Comparison of ENCODE assay signal across 9 cellular contexts in the genomic region with DNA sequence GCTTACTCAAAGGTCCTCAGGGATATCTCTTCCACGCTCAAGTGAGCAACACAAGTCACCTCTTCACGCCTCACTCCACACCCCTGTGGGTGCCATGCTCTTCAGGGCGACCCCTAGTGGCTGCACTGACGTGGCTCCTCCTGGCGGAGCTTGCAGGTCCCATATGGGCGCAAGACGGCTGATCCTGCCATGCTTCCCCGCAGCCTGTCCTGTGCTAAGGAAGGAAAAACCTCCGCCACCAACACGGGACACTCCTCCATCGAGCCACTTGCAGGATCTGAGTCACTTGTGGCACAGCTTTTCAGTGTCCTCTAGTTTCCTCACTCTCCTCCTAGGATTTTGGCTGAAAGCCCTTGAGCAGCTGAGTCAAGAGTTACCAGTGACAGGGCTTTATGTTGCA.
DNase-seq lines count a peak whose midpoint lies in the region; ATAC-seq and TF ChIP-seq lines count a peak whose summit lies in the region.
"Had no signal": no experiment of that assay in that cellular context is flagged by ENCODE, and none has a peak within 500 bp of the region (broad histone marks: within the 10 kb centered on the region; RNA-seq: fewer than 3 reads in every experiment).

No MANE protein-coding gene starts in this region.

- H3K36me3 ChIP-seq in OCI-LY1 (ENCODE audit: insufficient read depth, low read length), result peaks cover 6% of the 10 kb centered on the region; the same call in 1 of the 2 replicates
- no peaks in the 10 kb centered on the region for H3K36me3 ChIP-seq in fibroblast of lung (ENCODE audit: control insufficient read depth, insufficient read depth, low read length)
- H3K36me3 ChIP-seq: neutrophil had no signal

- peaks cover 3% of the 10 kb centered on the region for H3K4me1 ChIP-seq in OCI-LY1 (ENCODE audit: insufficient read depth, low read length, severe bottlenecking)
- H3K4me1 ChIP-seq in fibroblast of lung (ENCODE audit: control insufficient read depth, extremely low read depth, insufficient read depth, low read length), result no peaks in the 10 kb centered on the region

- no peak for ATAC-seq in esophagus mucosa
- ATAC-seq in GM19328 (IDR thresholded peaks at IDR 0.05; ENCODE audit: unreplicated experiment), result no peak
- no peak for ATAC-seq in GM21825 (IDR thresholded peaks at IDR 0.05; ENCODE audit: unreplicated experiment)

- no peak overlapping the region for H2AFZ ChIP-seq in OCI-LY1 (ENCODE audit: low read length)
- H2AFZ ChIP-seq in fibroblast of lung (ENCODE audit: low read length), result no peak overlapping the region

- H3K9me3 ChIP-seq in OCI-LY1 (ENCODE audit: low read length) (no peaks in the 10 kb centered on the region), fibroblast of lung (ENCODE audit: control insufficient read depth, insufficient read depth, low read depth, low read length) (no peaks in the 10 kb centered on the region)
- H3K9me3 ChIP-seq: neutrophil had no signal

- H3K79me2 ChIP-seq in OCI-LY1 (ENCODE audit: insufficient read depth, low read length) (no peaks in the 10 kb centered on the region), fibroblast of lung (ENCODE audit: control insufficient read depth, insufficient read depth, low read length) (no peaks in the 10 kb centered on the region)

- DNase-seq in NCI-H748 (lab: John Stamatoyannopoulos, UW; ENCODE audit: unreplicated experiment) (peak; percentile 6), NCI-H748 treated with DMSO at 0.1 percent for 48 hours (lab: John Stamatoyannopoulos, UW) (no peak), fibroblast of lung (ENCODE audit: low read depth in 2 of 2) (peak; percentile 14 to 18)
- DNase-seq in stimulated activated CD4-positive, alpha-beta T cell treated with anti-CD3 and anti-CD28 coated beads, Interleukin-2, amount 100 ng/mL, for 48 hours, result peak; percentile 26 to 28

- H3K9ac ChIP-seq in OCI-LY1 (ENCODE audit: low read length), result no peak overlapping the region
- H3K9ac ChIP-seq in fibroblast of lung (ENCODE audit: insufficient read depth, low read length), result no peak overlapping the region

- no peaks in the 10 kb centered on the region for H3K9me2 ChIP-seq in OCI-LY1 (ENCODE audit: low read depth, low read length)

- H3K4me3 ChIP-seq in OCI-LY1 (ENCODE audit: low read depth, low read length, poor library complexity, severe bottlenecking) (no peak overlapping the region), fibroblast of lung (replicated peaks in 1 of 4; ENCODE audit: control extremely low read depth in 1 of 4, insufficient read depth in 1 of 4, low read depth in 3 of 4, low read length in 4 of 4) (no peak overlapping the region)

- no peaks in the 10 kb centered on the region for H3F3A ChIP-seq in OCI-LY1 (ENCODE audit: insufficient read depth, low read length)

- H3K4me2 ChIP-seq in OCI-LY1 (ENCODE audit: low read length), result no peak overlapping the region
- H3K4me2 ChIP-seq in fibroblast of lung (ENCODE audit: extremely low read depth, insufficient read depth, low read length), result no peak overlapping the region

- no peaks in the 10 kb centered on the region for H3K27me3 ChIP-seq in OCI-LY1 (ENCODE audit: insufficient read depth, low read length)
- H3K27me3 ChIP-seq in fibroblast of lung (ENCODE audit: control insufficient read depth, insufficient read depth, low read length), result no peaks in the 10 kb centered on the region
- H3K27me3 ChIP-seq: neutrophil had no signal

- peak; percentile 79 for TF ChIP-seq CTCF in OCI-LY1 (IDR thresholded peaks at IDR 0.05; ENCODE audit: low read length)
- TF ChIP-seq CTCF in fibroblast of lung (conservative IDR thresholded peaks at IDR 0.05 in 1 of 2, IDR thresholded peaks at IDR 0.05 in 1 of 2; ENCODE audit: low read depth in 1 of 2, low read length in 2 of 2), result peak; percentile 23 to 49

- H3K27ac ChIP-seq in OCI-LY1 (ENCODE audit: low read depth, low read length, poor library complexity, severe bottlenecking) (no peak overlapping the region), fibroblast of lung (ENCODE audit: insufficient read depth, low read length) (no peak overlapping the region)
- H3K27ac ChIP-seq: neutrophil had no signal

- H4K20me1 ChIP-seq in OCI-LY1 (ENCODE audit: insufficient read depth, low read length) (no peaks in the 10 kb centered on the region), fibroblast of lung (ENCODE audit: control insufficient read depth, extremely low read depth, insufficient read depth, low read length) (no peaks in the 10 kb centered on the region)
